In genomic region chr14:23638414-23639047, GRCh38 we compare ENCODE assay signal across 24 cellular contexts. TPM values are rescaled to one million over a fixed set of nuclear protein-coding genes. Genes with fewer than 3 reads are reported as not detected.
A peak's percentile ranks its signal among the peaks of the same experiment; 100 is the strongest.
DNase-seq lines count a peak whose midpoint lies in the region; ATAC-seq and TF ChIP-seq lines count a peak whose summit lies in the region.
"Had no signal": no experiment of that assay in that cellular context is flagged by ENCODE, and none has a peak within 500 bp of the region (broad histone marks: within the 10 kb centered on the region; RNA-seq: fewer than 3 reads in every experiment).

No MANE protein-coding gene starts in this region.

- H3K9me3 ChIP-seq in endodermal cell (ENCODE audit: control insufficient read depth, low read length) (no peaks in the 10 kb centered on the region), ovary (no peaks in the 10 kb centered on the region), stomach (no peaks in the 10 kb centered on the region), mucosa of descending colon (no peaks in the 10 kb centered on the region)
- H3K9me3 ChIP-seq: body of pancreas, psoas muscle, tibial artery had no signal

- WGBS in endodermal cell (ENCODE audit: insufficient coverage in 1 of 2, insufficient read length in 1 of 2), 2 experiments = 90 to 100% methylated on average over 3 to 8 of the region's 8 CpGs
- 84 to 92% (median 87%) methylated on average over 8 of the region's 8 CpGs for WGBS in ovary, 3 donors
- WGBS in stomach, 5 donors = 79 to 87% (median 84%) methylated on average over 8 of the region's 8 CpGs

- TF ChIP-seq EP300 in ovary (IDR thresholded peaks at IDR 0.05) = no peak
- no peak for TF ChIP-seq EP300 in stomach (IDR thresholded peaks at IDR 0.05)

- H3K9ac ChIP-seq in endodermal cell (ENCODE audit: extremely low read depth, low read length, poor library complexity, severe bottlenecking) = no peak overlapping the region

- H3K27me3 ChIP-seq in endodermal cell (ENCODE audit: control insufficient read depth, insufficient read depth, low read length, poor library complexity, severe bottlenecking) (no peaks in the 10 kb centered on the region), ovary (no peaks in the 10 kb centered on the region), stomach (no peaks in the 10 kb centered on the region)
- H3K27me3 ChIP-seq: body of pancreas, tibial artery had no signal

- H3K27ac Mint-ChIP-seq in endodermal cell = no peak overlapping the region
- H3K27ac Mint-ChIP-seq: memory B cell had no signal

- H3K4me1 ChIP-seq in endodermal cell (ENCODE audit: control insufficient read depth, insufficient read depth, low read length) (peaks cover 2% of the 10 kb centered on the region), ovary (ENCODE audit: insufficient read depth) (peaks cover 25% of the 10 kb centered on the region), stomach (peaks cover 0 to 8% (median 0%) of the 10 kb centered on the region in 4 donors), mucosa of descending colon (ENCODE audit: low read depth) (peaks cover 4% of the 10 kb centered on the region)
- H3K4me1 ChIP-seq: psoas muscle, tibial artery had no signal

- H3K36me3 Mint-ChIP-seq in endodermal cell (ENCODE audit: low read depth) = no peaks in the 10 kb centered on the region

- H3K27ac ChIP-seq in endodermal cell (ENCODE audit: low read depth, low read length) (no peak overlapping the region), ovary (peak overlapping the region; percentile 41 to 88), stomach (no peak overlapping the region)
- H3K27ac ChIP-seq: body of pancreas, heart right ventricle, psoas muscle, tibial artery had no signal

- ATAC-seq in mucosa of descending colon = no peak
- ATAC-seq: body of pancreas, heart right ventricle, psoas muscle had no signal

- H3K27me3 Mint-ChIP-seq in endodermal cell (ENCODE audit: insufficient read depth) = peaks cover 2% of the 10 kb centered on the region

- no peak for TF ChIP-seq POLR2A in ovary (IDR thresholded peaks at IDR 0.05)
- TF ChIP-seq POLR2A in stomach (IDR thresholded peaks at IDR 0.05) = no peak

- peaks cover 24% of the 10 kb centered on the region for H3K9me3 Mint-ChIP-seq in endodermal cell

- H3K4me3 ChIP-seq in endodermal cell (ENCODE audit: low read length) (no peak overlapping the region), ovary (no peak overlapping the region), stomach (no peak overlapping the region), mucosa of descending colon (no peak overlapping the region)
- H3K4me3 ChIP-seq: body of pancreas, heart right ventricle, psoas muscle, tibial artery had no signal

- no peak overlapping the region for H3K4me3 Mint-ChIP-seq in endodermal cell
- H3K4me3 Mint-ChIP-seq: memory B cell had no signal

- TF ChIP-seq CTCF in endodermal cell (conservative IDR thresholded peaks at IDR 0.05) (no peak), ovary (IDR thresholded peaks at IDR 0.05) (no peak), stomach (IDR thresholded peaks at IDR 0.05) (no peak), mucosa of descending colon (IDR thresholded peaks at IDR 0.05) (no peak)

- DNase-seq in EH (ENCODE audit: low read depth) (peak; percentile 28), NCI-H226 (peak; percentile 24), endodermal cell (peak; percentile 33), ovary (no peak), stomach (no peak), AG20443 (ENCODE audit: low spot score) (no peak), mucosa of descending colon (no peak)
- DNase-seq: activated CD4-positive, alpha-beta T cell treated with anti-CD3 and anti-CD28 coated beads, Interleukin-2, amount 50 U/mL, for 4 hours; activated CD4-positive, CD25-positive, alpha-beta regulatory T cell; activated naive CD4-positive, alpha-beta T cell treated with Interleukin-2 at 50 U/mL for 16 hours; effector CD4-positive, alpha-beta T cell; erythroblast; heart right ventricle; NCI-H1436; OCI-M1; psoas muscle; Right ventricle myocardium superior; tibial artery had no signal

- H3K4me1 Mint-ChIP-seq in endodermal cell = peaks cover under 1% of the 10 kb centered on the region
- H3K4me1 Mint-ChIP-seq: memory B cell had no signal

- intact Hi-C loops in ovary (cut with DNase I) = loop anchor here in 2 of 4 donors (10.0 kb wide), 3 partner anchors 56 to 286 kb away; no protein-coding TSS in a partner anchor
- intact Hi-C loops in stomach (cut with DNase I; ENCODE audit: low total_unique reads) = no loop called here
- intact Hi-C loops in mucosa of descending colon (cut with DNase I, micrococcal nuclease) = loop anchor here in 1 of 2 donors (10.0 kb wide), 1 partner anchor 266 kb away; no protein-coding TSS in a partner anchor

- H3K36me3 ChIP-seq in endodermal cell (ENCODE audit: control insufficient read depth, insufficient read depth, low read length) = no peaks in the 10 kb centered on the region
- H3K36me3 ChIP-seq in ovary = no peaks in the 10 kb centered on the region
- H3K36me3 ChIP-seq in stomach = no peaks in the 10 kb centered on the region
- no peaks in the 10 kb centered on the region for H3K36me3 ChIP-seq in mucosa of descending colon (ENCODE audit: low read depth)
- H3K36me3 ChIP-seq: heart right ventricle, tibial artery had no signal

RNA-seq across cellular contexts. Expression of gene DHRS2, which starts 2.4 kb away (rescaled TPM):
- total RNA-seq in endodermal cell = 1 to 10 TPM in 1 of 2 donors, under 1 TPM in 1; 0.66 to 1.2 TPM
- polyA plus RNA-seq in endodermal cell (2013, experiment 1 of 2) = 1.4 TPM
- 1.1 TPM for polyA plus RNA-seq in endodermal cell (2013, experiment 2 of 2)
- total RNA-seq in ovary = 10 to 100 TPM in 4 of 7 donors, 1 to 10 TPM in 3; 1.6 to 46.6 (median 14.9) TPM
- polyA plus RNA-seq in ovary = 10 to 100 TPM; 12.5 to 28.5 TPM
- 10 to 100 TPM in 1 of 5 donors, 1 to 10 TPM in 1, not detected in 3; 4.6 to 19.6 TPM for total RNA-seq in stomach
- polyA plus RNA-seq in stomach = 1 to 10 TPM; 3.7 to 9.7 (median 6.7) TPM
- total RNA-seq in mucosa of descending colon = under 1 TPM in 2 of 3 donors, not detected in 1; 0.26 to 0.34 TPM
- total RNA-seq: chondrocyte, heart right ventricle, Right ventricle myocardium superior had no signal

RNA-seq across cellular contexts. Expression of gene JPH4, which starts 59.9 kb away (rescaled TPM):
- total RNA-seq in endodermal cell = under 1 TPM; 0.18 to 0.91 TPM
- 13.1 TPM for polyA plus RNA-seq in endodermal cell (2013, experiment 1 of 2)
- polyA plus RNA-seq in endodermal cell (2013, experiment 2 of 2) = 12.8 TPM
- 10 to 100 TPM in 4 of 7 donors, 1 to 10 TPM in 3; 7.4 to 43.5 (median 10.1) TPM for total RNA-seq in ovary
- polyA plus RNA-seq in ovary = 10 to 100 TPM; 19.9 to 22.1 TPM
- total RNA-seq in stomach = 1 to 10 TPM in 1 of 5 donors, under 1 TPM in 2, not detected in 2; 0.43 to 1.1 (median 0.58) TPM
- under 1 TPM; 0.15 to 0.50 (median 0.30) TPM for polyA plus RNA-seq in stomach
- total RNA-seq in mucosa of descending colon = 1 to 10 TPM in 1 of 3 donors, under 1 TPM in 2; 0.26 to 3.7 (median 0.87) TPM
- total RNA-seq: fibroblast of villous mesenchyme, NCI-H460 had no signal
- polyA plus RNA-seq: BJ had no signal

Comparison
In these comparisons a context has a peak if more than half of its experiments do, and no peak if none do; other contexts are left out.
1. DNase-seq: peak in EH (single experiment), NCI-H226 (single experiment) and endodermal cell (single experiment); none in ovary (0 of 5), stomach (single experiment), AG20443 (single experiment) and mucosa of descending colon (0 of 3).
2. H3K27ac ChIP-seq: peak in ovary (2 of 2); none in endodermal cell (single experiment) and stomach (0 of 5).